ENCODE assay signal across 20 cellular contexts in the genomic region with DNA sequence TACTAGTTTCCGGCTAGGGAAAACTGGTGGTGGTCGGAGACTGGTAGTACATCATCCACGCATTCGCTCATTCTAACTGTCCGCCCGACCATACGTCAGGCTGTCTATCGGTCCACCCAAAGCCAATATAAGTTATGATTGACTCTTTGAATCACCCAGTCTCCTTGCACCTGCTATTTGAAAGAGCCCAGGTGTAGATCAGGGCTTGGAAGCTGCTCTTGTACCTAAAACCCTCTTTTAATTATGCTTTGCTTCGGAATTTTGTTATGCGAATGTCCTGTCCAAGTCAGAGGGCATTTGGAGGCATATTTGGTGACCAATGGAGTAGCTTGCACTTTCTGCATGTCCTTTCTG. TPM values are rescaled to one million over a fixed set of nuclear protein-coding genes. Genes with fewer than 3 reads are reported as not detected.
"Had no signal": no experiment of that assay in that cellular context is flagged by ENCODE, and none has a peak within 500 bp of the region (broad histone marks: within the 10 kb centered on the region; RNA-seq: fewer than 3 reads in every experiment).

No MANE protein-coding gene starts in this region.

- H3K36me3 ChIP-seq: breast epithelium, esophagus squamous epithelium, neutrophil, stomach had no signal

- H3K4me2 ChIP-seq: smooth muscle cell had no signal

- H3K27ac Mint-ChIP-seq: activated CD4-positive, alpha-beta T cell treated with anti-CD3 and anti-CD28 coated beads, Interleukin-2, amount 10 ng/mL, durations not matched to agents 24 days and 14 days; activated naive CD4-positive, alpha-beta T cell treated with anti-CD3 and anti-CD28 coated beads, Interleukin-2, amount 10 ng/mL, durations not matched to agents 7 days and 5 days; natural killer cell had no signal

- H3K4me3 Mint-ChIP-seq: activated CD4-positive, alpha-beta T cell treated with anti-CD3 and anti-CD28 coated beads, Interleukin-2, amount 10 ng/mL, durations not matched to agents 24 days and 14 days; activated naive CD4-positive, alpha-beta T cell treated with anti-CD3 and anti-CD28 coated beads, Interleukin-2, amount 10 ng/mL, durations not matched to agents 7 days and 5 days; natural killer cell had no signal

- H3K9me3 ChIP-seq: breast epithelium, esophagus squamous epithelium, neutrophil had no signal

- ATAC-seq: natural killer cell, sciatic nerve had no signal

- H3K4me1 Mint-ChIP-seq: natural killer cell had no signal

- DNase-seq: activated CD4-positive, alpha-beta T cell treated with anti-CD3 and anti-CD28 coated beads, Interleukin-2, amount 10 ng/mL, durations not matched to agents 24 days and 14 days; activated CD8-positive, alpha-beta memory T cell treated with anti-CD3 and anti-CD28 coated beads, Interleukin-2, amount 50 U/mL, for 4 hours; activated effector memory CD4-positive, alpha-beta T cell treated with Interleukin-2 at 50 U/mL for 16 hours; activated naive CD4-positive, alpha-beta T cell treated with anti-CD3 and anti-CD28 coated beads, Interleukin-2, amount 10 ng/mL, durations not matched to agents 7 days and 5 days; effector CD8-positive, alpha-beta T cell; esophagus squamous epithelium; natural killer cell; stimulated activated CD4-positive, alpha-beta T cell treated with anti-CD3 and anti-CD28 coated beads, Interleukin-4, amount 100 ng/mL, for 1 hour; stomach; T-helper 9 cell had no signal

- H3K79me2 ChIP-seq: parathyroid adenoma had no signal

- H3K27ac ChIP-seq: breast epithelium, esophagus squamous epithelium, neutrophil, parathyroid adenoma, stomach had no signal

- H3K4me3 ChIP-seq: smooth muscle cell had no signal

- H3K4me1 ChIP-seq: parathyroid adenoma had no signal

- H2AFZ ChIP-seq: parathyroid adenoma had no signal

RNA-seq across cellular contexts. Expression of gene NKX2-1, which starts 5.7 kb away (rescaled TPM):
- total RNA-seq: activated CD4-positive, alpha-beta T cell treated with anti-CD3 and anti-CD28 coated beads, Interleukin-2, amount 10 ng/mL, durations not matched to agents 24 days and 14 days; astrocyte; breast epithelium; endothelial cell of umbilical vein; esophagus squamous epithelium; lower leg skin; natural killer cell; smooth muscle cell; urinary bladder had no signal

RNA-seq across cellular contexts. Expression of gene NKX2-8, which starts 56.7 kb away (rescaled TPM):
- total RNA-seq: activated CD4-positive, alpha-beta T cell treated with anti-CD3 and anti-CD28 coated beads, Interleukin-2, amount 10 ng/mL, durations not matched to agents 24 days and 14 days; astrocyte; endothelial cell of umbilical vein; natural killer cell; sciatic nerve; smooth muscle cell; stomach; temporal lobe; urinary bladder had no signal
